12 cellular contexts compared by ENCODE assay signal in the genomic region with DNA sequence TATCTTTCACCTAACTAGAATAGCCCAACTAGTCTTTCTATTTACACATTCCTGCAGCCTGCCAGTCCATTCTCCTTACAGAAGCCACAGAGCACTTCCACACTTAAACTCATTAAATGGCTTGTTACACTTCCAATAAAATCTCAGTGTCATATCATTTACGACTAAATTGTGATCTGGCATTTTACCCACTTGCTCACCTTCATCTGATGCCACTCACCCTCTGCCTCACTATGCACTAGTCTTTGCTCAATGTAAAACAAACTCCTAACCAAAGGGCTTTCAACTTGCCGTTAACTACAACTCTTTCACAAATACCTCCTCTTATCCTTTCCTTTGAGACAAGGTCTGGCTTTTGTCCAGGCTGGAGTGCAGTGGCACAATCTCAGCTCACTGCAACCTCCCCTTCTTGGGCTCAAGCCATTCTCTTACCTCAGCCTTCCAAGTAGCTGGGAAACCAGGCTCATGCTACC. TPM values are rescaled to one million over a fixed set of nuclear protein-coding genes. Genes with fewer than 3 reads are reported as not detected.
DNase-seq lines count a peak whose midpoint lies in the region; ATAC-seq and TF ChIP-seq lines count a peak whose summit lies in the region.
"Had no signal": no experiment of that assay in that cellular context is flagged by ENCODE, and none has a peak within 500 bp of the region (broad histone marks: within the 10 kb centered on the region; RNA-seq: fewer than 3 reads in every experiment).

No MANE protein-coding gene starts in this region.

- no peak for TF ChIP-seq CTCF in heart right ventricle (IDR thresholded peaks at IDR 0.05)
- no peak for TF ChIP-seq CTCF in prostate gland (IDR thresholded peaks at IDR 0.05)
- no peak for TF ChIP-seq CTCF in suprapubic skin (IDR thresholded peaks at IDR 0.05)

- 19 to 25% methylated on average over 2 of the region's 2 CpGs for WGBS in heart right ventricle, 2 donors
- 25% methylated on average over 2 of the region's 2 CpGs for WGBS in prostate gland
- WGBS in suprapubic skin, result 54% methylated on average over 2 of the region's 2 CpGs

- in situ Hi-C loops in HAP-1 (cut with MboI; ENCODE audit: low sequenced_read_pairs), result no loop called here

- H3K9me3 ChIP-seq in HAP-1, result no peaks in the 10 kb centered on the region
- no peaks in the 10 kb centered on the region for H3K9me3 ChIP-seq in heart right ventricle
- no peaks in the 10 kb centered on the region for H3K9me3 ChIP-seq in prostate gland
- H3K9me3 ChIP-seq in suprapubic skin, result no peaks in the 10 kb centered on the region

- H3K36me3 ChIP-seq in HAP-1 (replicated peaks) (peaks cover 4% of the 10 kb centered on the region), heart right ventricle (peaks cover 0 to 17% (median 14%) of the 10 kb centered on the region in 9 donors), prostate gland (no peaks in the 10 kb centered on the region), suprapubic skin (peaks cover 7% of the 10 kb centered on the region)

- TF ChIP-seq POLR2A in prostate gland (IDR thresholded peaks at IDR 0.05) (no peak), suprapubic skin (IDR thresholded peaks at IDR 0.05) (no peak)

- H3K4me3 ChIP-seq in HAP-1 (no peak overlapping the region), heart right ventricle (no peak overlapping the region), prostate gland (no peak overlapping the region), suprapubic skin (no peak overlapping the region)

- DNase-seq in HAP-1 (ENCODE audit: low spot score in 2 of 2) (peak; percentile 19 to 46), SK-N-DZ (ENCODE audit: low spot score) (peak; percentile 20), heart right ventricle (peak; percentile 35 to 56), prostate gland (ENCODE audit: low spot score) (peak; percentile 13), NCI-H1930 (lab: John Stamatoyannopoulos, UW) (no peak), suprapubic skin (ENCODE audit: low spot score in 2 of 2) (no peak)
- DNase-seq in effector CD8-positive, alpha-beta T cell (lab: John Stamatoyannopoulos, UW), result no peak
- DNase-seq: activated CD8-positive, alpha-beta memory T cell treated with anti-CD3 and anti-CD28 coated beads, Interleukin-2, amount 50 U/mL, for 4 hours; COR-L47; midbrain had no signal

- ATAC-seq in heart right ventricle, result peak; percentile 43 to 92 (median 77)
- no peak for ATAC-seq in HG03457 (IDR thresholded peaks at IDR 0.05; ENCODE audit: unreplicated experiment)
- ATAC-seq: stimulated activated effector memory CD8-positive, alpha-beta T cell treated with anti-CD3 and anti-CD28 coated beads, Interleukin-12 subunit alpha, Interleukin-12 subunit beta, amount 100 ng/mL, for 72 hours had no signal

- H3K27me3 ChIP-seq in HAP-1 (ENCODE audit: low read depth), result no peaks in the 10 kb centered on the region
- no peaks in the 10 kb centered on the region for H3K27me3 ChIP-seq in heart right ventricle
- no peaks in the 10 kb centered on the region for H3K27me3 ChIP-seq in prostate gland (replicated peaks; ENCODE audit: insufficient read depth)
- no peaks in the 10 kb centered on the region for H3K27me3 ChIP-seq in suprapubic skin

- peaks cover 21% of the 10 kb centered on the region for H3K4me1 ChIP-seq in HAP-1
- H3K4me1 ChIP-seq in heart right ventricle, result peaks cover 0 to 46% (median 17%) of the 10 kb centered on the region in 9 donors
- no peaks in the 10 kb centered on the region for H3K4me1 ChIP-seq in prostate gland (replicated peaks)
- H3K4me1 ChIP-seq in suprapubic skin, result peaks cover 8% of the 10 kb centered on the region

- TF ChIP-seq EP300 in suprapubic skin (IDR thresholded peaks at IDR 0.05), result no peak

- H3K27ac ChIP-seq in heart right ventricle, result peak overlapping the region in 6 of 10 donors; percentile 4 to 44 (median 18)
- no peak overlapping the region for H3K27ac ChIP-seq in prostate gland
- H3K27ac ChIP-seq in suprapubic skin, result no peak overlapping the region

- intact Hi-C loops in heart right ventricle (cut with DNase I) (no loop called here), prostate gland (cut with DNase I) (no loop called here)

RNA-seq across cellular contexts. Expression of gene YAF2, which starts 24.1 kb away (rescaled TPM):
- 28.0 and 42.0 TPM in 2 replicates for polyA plus RNA-seq in SK-N-DZ (2014; cell fraction: cytosol; rRNA removed)
- polyA plus RNA-seq in SK-N-DZ (2014; cell fraction: nucleus; rRNA removed), result 32.6 and 42.8 TPM in 2 replicates
- total RNA-seq in heart right ventricle (100 to 1,000 TPM in 1 of 10 donors, 10 to 100 TPM in 9; 61.9 to 129 (median 90.5) TPM), prostate gland (10 to 100 TPM; 10.0 to 14.4 TPM), suprapubic skin (10 to 100 TPM; 12.5 to 26.5 (median 13.4) TPM)
- 10 to 100 TPM; 26.9 to 41.7 TPM for polyA plus RNA-seq in heart right ventricle

Comparison
In these comparisons a context has a peak if more than half of its experiments do, and no peak if none do; other contexts are left out.
1. DNase-seq: peak in HAP-1 (2 of 2), SK-N-DZ (single experiment), heart right ventricle (2 of 2) and prostate gland (single experiment); none in NCI-H1930 (0 of 2), effector CD8-positive, alpha-beta T cell (single experiment) and suprapubic skin (0 of 2).
2. H3K27ac ChIP-seq: peak in heart right ventricle (6 of 10); none in prostate gland (0 of 2) and suprapubic skin (single experiment).